8 cellular contexts compared by ENCODE assay signal in the genomic region with DNA sequence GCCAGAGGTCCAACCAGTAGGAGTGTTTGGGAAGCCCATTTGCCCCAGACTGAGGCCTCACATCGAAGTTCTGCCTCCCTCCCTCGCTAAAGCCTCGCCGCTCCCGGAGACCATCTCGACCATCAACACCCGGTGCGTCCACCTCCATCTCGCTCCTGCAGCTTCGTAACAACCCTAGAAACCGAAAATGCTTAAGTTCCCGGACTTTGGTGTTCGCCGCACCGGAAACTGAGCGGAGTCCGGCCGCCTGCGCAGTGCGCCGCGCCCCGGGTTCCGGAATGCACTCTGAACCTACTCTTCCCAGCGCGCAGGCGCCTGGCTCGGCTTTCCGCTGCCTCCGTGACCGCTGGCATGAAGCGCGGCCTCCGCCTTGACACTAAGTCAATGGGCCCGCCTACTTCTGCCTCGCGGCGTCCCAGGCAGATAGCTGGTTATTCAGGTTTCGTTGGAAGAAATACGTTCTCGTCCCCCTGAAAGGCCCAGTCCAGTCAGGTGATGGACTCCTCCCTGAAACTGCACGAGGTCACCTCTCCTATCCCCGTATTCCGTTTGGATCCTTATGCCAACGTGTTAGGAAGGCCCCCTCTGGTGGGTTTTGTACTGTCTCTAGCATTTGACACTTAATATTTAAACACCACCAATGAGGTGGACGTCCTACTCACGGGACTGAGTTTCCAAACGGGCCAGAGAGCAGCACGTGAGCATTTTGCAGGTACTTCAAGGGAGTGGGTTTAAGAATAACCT. TPM values are rescaled to one million over a fixed set of nuclear protein-coding genes. Genes with fewer than 3 reads are reported as not detected.
DNase-seq lines count a peak whose midpoint lies in the region; ATAC-seq and TF ChIP-seq lines count a peak whose summit lies in the region.

No MANE protein-coding gene starts in this region.

- H3K27me3 ChIP-seq in hepatocyte, result no peaks in the 10 kb centered on the region
- no peaks in the 10 kb centered on the region for H3K27me3 ChIP-seq in gastrocnemius medialis

- H3K79me2 ChIP-seq in hepatocyte, result peaks cover 42% of the 10 kb centered on the region

- H3K4me2 ChIP-seq in hepatocyte, result peak overlapping the region; percentile 89

- peak overlapping the region; percentile 78 for H2AFZ ChIP-seq in hepatocyte

- WGBS in hepatocyte (ENCODE audit: low lambda C conversion rate, missing lambda C conversion rate), result 8% methylated on average over 49 of the region's 49 CpGs

- in situ Hi-C loops in GM13976 (cut with MboI; ENCODE audit: low sequenced_read_pairs, unreplicated experiment), result loop anchor here (10.0 to 25.0 kb wide), 2 partner anchors 184 to 487 kb away; no protein-coding TSS in a partner anchor
- in situ Hi-C loops in gastrocnemius medialis (cut with MboI; ENCODE audit: low sequenced_read_pairs in 4 of 4), result loop anchor here in 1 of 4 donors (5.0 kb wide), 1 partner anchor 258 kb away; no protein-coding TSS in a partner anchor

- H3K27ac ChIP-seq in angular gyrus (ENCODE audit: low read depth, low read length) (peak overlapping the region; percentile 77), hepatocyte (peak overlapping the region; percentile 96), gastrocnemius medialis (peak overlapping the region; percentile 78 to 94 (median 88))

- H3K9me3 ChIP-seq in hepatocyte (ENCODE audit: low read depth), result no peaks in the 10 kb centered on the region
- H3K9me3 ChIP-seq in gastrocnemius medialis, result no peaks in the 10 kb centered on the region

- no peaks in the 10 kb centered on the region for H4K20me1 ChIP-seq in hepatocyte (ENCODE audit: insufficient read depth, poor library complexity, severe bottlenecking)

- peaks cover 9% of the 10 kb centered on the region for H3K4me1 ChIP-seq in hepatocyte (ENCODE audit: insufficient read depth)
- peaks cover 25 to 33% of the 10 kb centered on the region in 2 donors for H3K4me1 ChIP-seq in gastrocnemius medialis

- no peaks in the 10 kb centered on the region for H3K9me2 ChIP-seq in hepatocyte (replicated peaks; ENCODE audit: insufficient read depth)

- peak; percentile 74 to 75 for TF ChIP-seq POLR2A in gastrocnemius medialis (IDR thresholded peaks at IDR 0.05)

- H3K36me3 ChIP-seq in hepatocyte (replicated peaks; ENCODE audit: insufficient read depth, low read depth) (no peaks in the 10 kb centered on the region), gastrocnemius medialis (peaks cover 3 to 12% of the 10 kb centered on the region in 2 donors)

- intact Hi-C loops in gastrocnemius medialis (cut with DNase I; ENCODE audit: low total_unique reads), result loop anchor here (5.0 kb wide), 1 partner anchor 318 kb away; no protein-coding TSS in a partner anchor

- TF ChIP-seq CTCF in GM13976 (IDR thresholded peaks at IDR 0.05; ENCODE audit: borderline replicate concordance, control extremely low read depth, extremely low read depth, insufficient read depth, missing control alignments) (no peak), hepatocyte (IDR thresholded peaks at IDR 0.05; ENCODE audit: poor library complexity) (peak; percentile 32), gastrocnemius medialis (IDR thresholded peaks at IDR 0.05 in 4 of 5, conservative IDR thresholded peaks at IDR 0.05 in 1 of 5) (peak in 3 of 5 experiments; percentile 13 to 23 (median 14))

- ATAC-seq in HG02798 (IDR thresholded peaks at IDR 0.05; ENCODE audit: poor library complexity, unreplicated experiment) (peak; percentile 96), gastrocnemius medialis (peak; percentile 74 to 86)

- peak overlapping the region; percentile 66 for H3K4me3 ChIP-seq in hepatocyte
- H3K4me3 ChIP-seq in gastrocnemius medialis, result peak overlapping the region; percentile 69 to 87 (median 81)

- DNase-seq in GM13976 (ENCODE audit: low spot score), result peak; percentile 90
- peak; percentile 90 for DNase-seq in RPMI7951 (ENCODE audit: low read depth)
- peak; percentile 97 for DNase-seq in hepatocyte (ENCODE audit: low spot score)
- DNase-seq in gastrocnemius medialis, result peak; percentile 85 to 93
- DNase-seq in NCI-H146 treated with DMSO at 0.1 percent for 48 hours (lab: John Stamatoyannopoulos, UW; ENCODE audit: unreplicated experiment), result no peak
- DNase-seq in NCI-H1048 (lab: John Stamatoyannopoulos, UW), result no peak

RNA-seq across cellular contexts. Expression of gene FABP2, which starts 21.4 kb away (rescaled TPM):
- total RNA-seq in RPMI7951 (2014; rRNA removed; shearing (Covaris generic)), result not detected in 2 replicates
- total RNA-seq in hepatocyte (6.3 and 10.7 TPM in 2 replicates), gastrocnemius medialis (under 1 TPM in 1 of 4 donors, not detected in 3; 0.15 TPM)
- polyA plus RNA-seq in hepatocyte, result 3.7 and 7.0 TPM in 2 replicates

Comparison
In these comparisons a context has a peak if more than half of its experiments do, and no peak if none do; other contexts are left out.
1. DNase-seq: peak in GM13976 (single experiment), RPMI7951 (single experiment), hepatocyte (single experiment) and gastrocnemius medialis (2 of 2); none in NCI-H146 treated with DMSO at 0.1 percent for 48 hours (single experiment) and NCI-H1048 (single experiment).
2. Peak in every context shown above with its lines, with median percentiles within 50 percentile points of each other: H3K27ac ChIP-seq.